ENCODE assay signal across 11 cellular contexts in genomic region chrX:118730500-118731247, GRCh38. TPM values are rescaled to one million over a fixed set of nuclear protein-coding genes. Genes with fewer than 3 reads are reported as not detected.
A peak's percentile ranks its signal among the peaks of the same experiment; 100 is the strongest.
DNase-seq lines count a peak whose midpoint lies in the region; TF ChIP-seq lines count a peak whose summit lies in the region.
"Had no signal": no experiment of that assay in that cellular context is flagged by ENCODE, and none has a peak within 500 bp of the region (broad histone marks: within the 10 kb centered on the region; RNA-seq: fewer than 3 reads in every experiment).

No MANE protein-coding gene starts in this region.

- peaks cover 38% of the 10 kb centered on the region for H3K4me1 Mint-ChIP-seq in Calu3 (ENCODE audit: low read depth, unreplicated experiment)
- peaks cover 8% of the 10 kb centered on the region for H3K4me1 Mint-ChIP-seq in activated CD4-positive, alpha-beta memory T cell treated with anti-CD3 and anti-CD28 coated beads, Interleukin-2, amount 10 ng/mL, durations not matched to agents 7 days and 5 days

- H3K79me2 ChIP-seq in fibroblast of lung (ENCODE audit: control insufficient read depth, insufficient read depth, low read length) (peaks cover 8% of the 10 kb centered on the region), MM.1S (ENCODE audit: low read length) (no peaks in the 10 kb centered on the region)

- TF ChIP-seq POLR2A in sigmoid colon (IDR thresholded peaks at IDR 0.05) = no peak

- TF ChIP-seq EP300 in sigmoid colon (IDR thresholded peaks at IDR 0.05) = no peak

- no peak overlapping the region for H3K9ac ChIP-seq in fibroblast of lung (ENCODE audit: insufficient read depth, low read length)
- no peak overlapping the region for H3K9ac ChIP-seq in MM.1S (ENCODE audit: low read length)

- peak overlapping the region; percentile 9 for H3K4me3 Mint-ChIP-seq in Calu3 (ENCODE audit: low read depth, unreplicated experiment)
- H3K4me3 Mint-ChIP-seq in activated CD4-positive, alpha-beta memory T cell treated with anti-CD3 and anti-CD28 coated beads, Interleukin-2, amount 10 ng/mL, durations not matched to agents 7 days and 5 days = no peak overlapping the region

- H3K4me2 ChIP-seq in fibroblast of lung (ENCODE audit: extremely low read depth, insufficient read depth, low read length) (peak overlapping the region; percentile 51), MM.1S (ENCODE audit: low read depth, low read length) (no peak overlapping the region)

- POLR2A ChIA-PET in RWPE1 (lab: Yijun Ruan, JAX; ENCODE audit: low non-redundant PET) = interaction anchor here (0.6 kb wide), 1 partner anchor 33 kb away, joined by 5 read pairs; no protein-coding TSS in a partner anchor
- POLR2A ChIA-PET in activated CD4-positive, alpha-beta memory T cell treated with anti-CD3 and anti-CD28 coated beads, Interleukin-2, amount 10 ng/mL, durations not matched to agents 7 days and 5 days (lab: Charles Lee) = no interaction called here

- no peaks in the 10 kb centered on the region for H3F3A ChIP-seq in MM.1S (ENCODE audit: insufficient read depth, low read length)

- H4K20me1 ChIP-seq in fibroblast of lung (ENCODE audit: control insufficient read depth, extremely low read depth, insufficient read depth, low read length) = no peaks in the 10 kb centered on the region
- no peaks in the 10 kb centered on the region for H4K20me1 ChIP-seq in MM.1S (ENCODE audit: insufficient read depth, low read length)

- 61 to 69% methylated on average over 4 of the region's 4 CpGs for WGBS in sigmoid colon, 2 donors

- peak overlapping the region in 1 of 4 experiments; percentile 17 for H3K4me3 ChIP-seq in fibroblast of lung (replicated peaks in 1 of 4; ENCODE audit: control extremely low read depth in 1 of 4, insufficient read depth in 1 of 4, low read depth in 3 of 4, low read length in 4 of 4)
- H3K4me3 ChIP-seq in sigmoid colon = no peak overlapping the region
- H3K4me3 ChIP-seq in MM.1S (ENCODE audit: low read length) = no peak overlapping the region
- no peak overlapping the region for H3K4me3 ChIP-seq in MG63
- H3K4me3 ChIP-seq: mucosa of descending colon had no signal

- DNase-seq in Calu3 (no peak), RWPE1 (ENCODE audit: low spot score) (no peak), fibroblast of lung (ENCODE audit: low read depth in 2 of 2) (peak; percentile 72 to 84), sigmoid colon (no peak), occipital lobe (lab: John Stamatoyannopoulos, UW) (no peak), MM.1S (no peak), MG63 (no peak)
- DNase-seq in activated CD4-positive, alpha-beta memory T cell treated with anti-CD3 and anti-CD28 coated beads, Interleukin-2, amount 10 ng/mL, durations not matched to agents 7 days and 5 days = no peak
- DNase-seq: activated gamma-delta T cell, Karpas-422, mucosa of descending colon had no signal

- H3K27me3 Mint-ChIP-seq in Calu3 (ENCODE audit: unreplicated experiment) = no peaks in the 10 kb centered on the region
- peaks cover 40% of the 10 kb centered on the region for H3K27me3 Mint-ChIP-seq in activated CD4-positive, alpha-beta memory T cell treated with anti-CD3 and anti-CD28 coated beads, Interleukin-2, amount 10 ng/mL, durations not matched to agents 7 days and 5 days

- peaks cover under 1% of the 10 kb centered on the region for H3K9me3 Mint-ChIP-seq in Calu3 (ENCODE audit: low read depth, unreplicated experiment)
- no peaks in the 10 kb centered on the region for H3K9me3 Mint-ChIP-seq in activated CD4-positive, alpha-beta memory T cell treated with anti-CD3 and anti-CD28 coated beads, Interleukin-2, amount 10 ng/mL, durations not matched to agents 7 days and 5 days

- TF ChIP-seq CTCF in Calu3 (IDR thresholded peaks at IDR 0.05; ENCODE audit: unreplicated experiment) (no peak), RWPE1 (conservative IDR thresholded peaks at IDR 0.05; ENCODE audit: low read depth) (no peak), fibroblast of lung (conservative IDR thresholded peaks at IDR 0.05 in 1 of 2, IDR thresholded peaks at IDR 0.05 in 1 of 2; ENCODE audit: low read depth in 1 of 2, low read length in 2 of 2) (no peak), sigmoid colon (IDR thresholded peaks at IDR 0.05) (no peak), MM.1S (IDR thresholded peaks at IDR 0.05; ENCODE audit: low read length) (no peak)

- H3K9me3 ChIP-seq in fibroblast of lung (ENCODE audit: control insufficient read depth, insufficient read depth, low read depth, low read length) (no peaks in the 10 kb centered on the region), sigmoid colon (no peaks in the 10 kb centered on the region), MM.1S (replicated peaks; ENCODE audit: insufficient read depth, low read length) (no peaks in the 10 kb centered on the region), MG63 (peaks cover 3% of the 10 kb centered on the region; the same call in 1 of the 2 replicates)
- H3K9me3 ChIP-seq: mucosa of descending colon had no signal

- CTCF ChIA-PET in Calu3 (lab: Charles Lee) = no interaction called here
- CTCF ChIA-PET in RWPE1 (lab: Yijun Ruan, JAX) = no interaction called here
- CTCF ChIA-PET in activated CD4-positive, alpha-beta memory T cell treated with anti-CD3 and anti-CD28 coated beads, Interleukin-2, amount 10 ng/mL, durations not matched to agents 7 days and 5 days (lab: Charles Lee) = interaction anchor here (0.7 kb wide), 1 partner anchor 271 kb away, joined by 3 read pairs; no protein-coding TSS in a partner anchor

- peak overlapping the region; percentile 11 for H3K27ac Mint-ChIP-seq in Calu3 (ENCODE audit: unreplicated experiment)
- H3K27ac Mint-ChIP-seq in activated CD4-positive, alpha-beta memory T cell treated with anti-CD3 and anti-CD28 coated beads, Interleukin-2, amount 10 ng/mL, durations not matched to agents 7 days and 5 days = no peak overlapping the region

- H3K27me3 ChIP-seq in fibroblast of lung (ENCODE audit: control insufficient read depth, insufficient read depth, low read length) = no peaks in the 10 kb centered on the region
- no peaks in the 10 kb centered on the region for H3K27me3 ChIP-seq in sigmoid colon
- H3K27me3 ChIP-seq in MM.1S (replicated peaks; ENCODE audit: insufficient read depth, low read length) = no peaks in the 10 kb centered on the region
- H3K27me3 ChIP-seq in MG63 = no peaks in the 10 kb centered on the region

- peaks cover 10% of the 10 kb centered on the region for H3K4me1 ChIP-seq in fibroblast of lung (ENCODE audit: control insufficient read depth, extremely low read depth, insufficient read depth, low read length)
- H3K4me1 ChIP-seq in sigmoid colon = peaks cover 0 to 35% (median 13%) of the 10 kb centered on the region in 4 donors
- no peaks in the 10 kb centered on the region for H3K4me1 ChIP-seq in MM.1S (ENCODE audit: low read length)

- intact Hi-C loops in Calu3 (cut with micrococcal nuclease; ENCODE audit: unreplicated experiment) = no loop called here
- intact Hi-C loops in sigmoid colon (cut with DNase I) = no loop called here

- H3K36me3 Mint-ChIP-seq in Calu3 (ENCODE audit: insufficient read depth, unreplicated experiment) = peaks cover 24% of the 10 kb centered on the region
- no peaks in the 10 kb centered on the region for H3K36me3 Mint-ChIP-seq in activated CD4-positive, alpha-beta memory T cell treated with anti-CD3 and anti-CD28 coated beads, Interleukin-2, amount 10 ng/mL, durations not matched to agents 7 days and 5 days (ENCODE audit: low read depth)

- H3K27ac ChIP-seq in RWPE1 (peak overlapping the region; percentile 63), fibroblast of lung (ENCODE audit: insufficient read depth, low read length) (peak overlapping the region; percentile 63), sigmoid colon (peak overlapping the region; percentile 49 to 98 (median 76)), MM.1S (ENCODE audit: low read length) (no peak overlapping the region)

- H3K9me2 ChIP-seq in MM.1S (replicated peaks; ENCODE audit: insufficient read depth, low read length) = no peaks in the 10 kb centered on the region

- H3K36me3 ChIP-seq in fibroblast of lung (ENCODE audit: control insufficient read depth, insufficient read depth, low read length) (no peaks in the 10 kb centered on the region), sigmoid colon (no peaks in the 10 kb centered on the region), MM.1S (replicated peaks; ENCODE audit: insufficient read depth, low read length) (no peaks in the 10 kb centered on the region), MG63 (no peaks in the 10 kb centered on the region)

- H2AFZ ChIP-seq in fibroblast of lung (ENCODE audit: low read length) = no peak overlapping the region
- no peak overlapping the region for H2AFZ ChIP-seq in MM.1S (ENCODE audit: low read length)

- no TSS peak for BruUV-seq in Calu3 (replicated peaks; lab: Mats Ljungman, UMichigan)

RNA-seq across cellular contexts. Expression of gene IL13RA1, which starts 3.3 kb away (rescaled TPM):
- total RNA-seq in Calu3 (2022) (60.4 and 67.8 TPM in 2 replicates), fibroblast of lung (54.2 and 67.4 TPM in 2 replicates), sigmoid colon (10 to 100 TPM; 42.1 to 57.6 (median 52.0) TPM), occipital lobe (5.9 TPM)
- polyA plus RNA-seq in fibroblast of lung (56.1 and 104 TPM in 2 replicates), sigmoid colon (10 to 100 TPM; 33.6 to 52.4 (median 37.0) TPM)
- 34.2 and 61.5 TPM in 2 replicates for polyA plus RNA-seq in fibroblast of lung (2012)
- polyA minus RNA-seq in fibroblast of lung (ENCODE audit: low replicate concordance) = 9.3 and 14.9 TPM in 2 replicates
- total RNA-seq in activated CD4-positive, alpha-beta memory T cell treated with anti-CD3 and anti-CD28 coated beads, Interleukin-2, amount 10 ng/mL, durations not matched to agents 7 days and 5 days = not detected
- 24.7 and 24.8 TPM in 2 replicates for total RNA-seq in MG63 (2014; rRNA removed; shearing (Covaris generic); ENCODE audit: low replicate concordance)

Comparison
In these comparisons a context has a peak if more than half of its experiments do, and no peak if none do; other contexts are left out.
1. DNase-seq: peak in fibroblast of lung (2 of 2); none in Calu3 (single experiment), RWPE1 (single experiment), sigmoid colon (single experiment), occipital lobe (single experiment), activated CD4-positive, alpha-beta memory T cell treated with anti-CD3 and anti-CD28 coated beads, Interleukin-2, amount 10 ng/mL, durations not matched to agents 7 days and 5 days (single experiment), MM.1S (single experiment) and MG63 (single experiment).